Comparison of ENCODE assay signal across 2 cellular contexts in genomic region chr3:112111785-112112402, GRCh38.
A peak's percentile ranks its signal among the peaks of the same experiment; 100 is the strongest.
TF ChIP-seq lines count a peak whose summit lies in the region.

No MANE protein-coding gene starts in this region.

TF ChIP-seq in A549, 52 proteins besides CTCF, POLR2A, EP300 and RAD21 (continued from another document):
- TF ChIP-seq BCL3 (IDR thresholded peaks at IDR 0.05) (no peak), HMGXB4 (CRISPR knock-in tag; IDR thresholded peaks at IDR 0.05; ENCODE audit: borderline replicate concordance) (no peak)

TF ChIP-seq in K562, 482 proteins besides CTCF, POLR2A, EP300 and RAD21:
- TF ChIP-seq ZBTB40 (IDR thresholded peaks at IDR 0.05) (no peak), ZBTB40 (CRISPR knock-in tag; IDR thresholded peaks at IDR 0.05) (no peak), DEAF1 (CRISPR knock-in tag; IDR thresholded peaks at IDR 0.05) (peak; percentile 32; the same call in 1 of the 2 replicates), STAG1 (CRISPR knock-in tag; IDR thresholded peaks at IDR 0.05; ENCODE audit: borderline replicate concordance) (no peak; the same call in 1 of the 2 replicates), KLF6 (CRISPR knock-in tag; IDR thresholded peaks at IDR 0.05; ENCODE audit: borderline replicate concordance) (no peak), SMC3 (conservative IDR thresholded peaks at IDR 0.05; ENCODE audit: insufficient read depth, low read depth, low read length) (peak; percentile 35; the same call in 1 of the 2 replicates), ZNF274 (IDR thresholded peaks at IDR 0.05; ENCODE audit: borderline replicate concordance, low read depth, low read length) (no peak)
